ENCODE assay signal across 17 cellular contexts in the genomic region with DNA sequence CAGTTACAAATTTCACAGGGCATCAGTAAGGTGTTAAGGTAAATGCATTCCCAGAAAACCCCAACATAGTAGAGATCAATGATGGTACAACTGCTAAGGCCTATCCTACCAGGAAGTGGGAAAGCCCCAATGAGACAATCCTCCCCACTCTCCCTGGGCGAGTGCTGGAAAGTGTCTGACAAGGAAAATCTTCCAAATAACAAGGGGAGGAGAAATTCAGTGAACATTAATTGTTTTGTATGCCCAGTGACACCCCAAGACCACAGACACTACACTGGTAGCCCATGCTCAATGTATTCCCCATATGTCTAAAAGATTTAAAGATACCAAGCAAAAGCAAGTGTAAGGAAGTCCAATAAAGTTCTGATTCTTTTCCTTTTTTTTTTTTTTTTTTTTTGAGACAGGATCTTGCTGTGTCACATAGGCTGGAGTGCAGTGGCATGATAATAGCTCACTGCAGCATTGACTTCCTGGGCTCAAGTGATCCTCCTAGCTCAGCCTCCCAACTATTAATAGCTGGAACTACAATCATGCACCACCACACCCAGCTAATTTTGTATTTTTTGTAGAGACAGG. TPM values are rescaled to one million over a fixed set of nuclear protein-coding genes. Genes with fewer than 3 reads are reported as not detected.
DNase-seq lines count a peak whose midpoint lies in the region; ATAC-seq lines count a peak whose summit lies in the region.
"Had no signal": no experiment of that assay in that cellular context is flagged by ENCODE, and none has a peak within 500 bp of the region (broad histone marks: within the 10 kb centered on the region; RNA-seq: fewer than 3 reads in every experiment).

No MANE protein-coding gene starts in this region.

- H3K27me3 Mint-ChIP-seq in stimulated activated naive CD8-positive, alpha-beta T cell treated with anti-CD3 and anti-CD28 coated beads, Interleukin-15, Interleukin-2, amounts not matched to agents 100 ng/mL and 50 ng/mL, for 24 hours = peaks cover 16% of the 10 kb centered on the region
- no peaks in the 10 kb centered on the region for H3K27me3 Mint-ChIP-seq in activated CD4-positive, alpha-beta memory T cell treated with anti-CD3 and anti-CD28 coated beads, Interleukin-2, amount 10 ng/mL, durations not matched to agents 7 days and 5 days

- H3K27ac Mint-ChIP-seq in stimulated activated naive CD8-positive, alpha-beta T cell treated with anti-CD3 and anti-CD28 coated beads, Interleukin-15, Interleukin-2, amounts not matched to agents 100 ng/mL and 50 ng/mL, for 24 hours = peak overlapping the region; percentile 78
- H3K27ac Mint-ChIP-seq in activated CD4-positive, alpha-beta memory T cell treated with anti-CD3 and anti-CD28 coated beads, Interleukin-2, amount 10 ng/mL, durations not matched to agents 7 days and 5 days = peak overlapping the region; percentile 59
- H3K27ac Mint-ChIP-seq: T-helper 17 cell had no signal

- peaks cover 22% of the 10 kb centered on the region for H3K4me1 Mint-ChIP-seq in stimulated activated naive CD8-positive, alpha-beta T cell treated with anti-CD3 and anti-CD28 coated beads, Interleukin-15, Interleukin-2, amounts not matched to agents 100 ng/mL and 50 ng/mL, for 24 hours (ENCODE audit: low read depth)
- peaks cover 21% of the 10 kb centered on the region for H3K4me1 Mint-ChIP-seq in activated CD4-positive, alpha-beta memory T cell treated with anti-CD3 and anti-CD28 coated beads, Interleukin-2, amount 10 ng/mL, durations not matched to agents 7 days and 5 days

- POLR2A ChIA-PET in activated CD4-positive, alpha-beta memory T cell treated with anti-CD3 and anti-CD28 coated beads, Interleukin-2, amount 10 ng/mL, durations not matched to agents 7 days and 5 days (lab: Charles Lee) = no interaction called here

- intact Hi-C loops in left colon (cut with DNase I, micrococcal nuclease) = no loop called here

- DNase-seq in stimulated activated naive CD8-positive, alpha-beta T cell treated with anti-CD3 and anti-CD28 coated beads, Interleukin-15, Interleukin-2, amounts not matched to agents 100 U/mL and 50 U/mL, for 24 hours = no peak
- DNase-seq in activated CD4-positive, alpha-beta memory T cell treated with anti-CD3 and anti-CD28 coated beads, Interleukin-2, amount 10 ng/mL, durations not matched to agents 7 days and 5 days = no peak
- DNase-seq in left colon (no peak), middle frontal gyrus (ENCODE audit: extremely low spot score, low spot score) (no peak), NCI-H2171 (lab: John Stamatoyannopoulos, UW) (no peak), epidermal melanocyte (ENCODE audit: insufficient read length, low spot score) (no peak)
- DNase-seq: activated CD4-positive, alpha-beta T cell treated with anti-CD3 and anti-CD28 coated beads for 1 hour; activated T-cell treated with anti-CD3 and anti-CD28 coated beads, Interleukin-2, amount 50 U/mL, for 4 hours; anterior cingulate cortex; Caco-2; hippocampal formation; midbrain; nucleus accumbens; T-helper 17 cell had no signal

- no peaks in the 10 kb centered on the region for H3K36me3 Mint-ChIP-seq in stimulated activated naive CD8-positive, alpha-beta T cell treated with anti-CD3 and anti-CD28 coated beads, Interleukin-15, Interleukin-2, amounts not matched to agents 100 ng/mL and 50 ng/mL, for 24 hours (ENCODE audit: low read depth)
- no peaks in the 10 kb centered on the region for H3K36me3 Mint-ChIP-seq in activated CD4-positive, alpha-beta memory T cell treated with anti-CD3 and anti-CD28 coated beads, Interleukin-2, amount 10 ng/mL, durations not matched to agents 7 days and 5 days (ENCODE audit: low read depth)

- no peak for ATAC-seq in stimulated activated naive CD8-positive, alpha-beta T cell treated with anti-CD3 and anti-CD28 coated beads, Interleukin-15, Interleukin-2, amounts not matched to agents 100 U/mL and 50 U/mL, for 24 hours
- peak; percentile 58 for ATAC-seq in left colon
- ATAC-seq in HG03520 (IDR thresholded peaks at IDR 0.05; ENCODE audit: unreplicated experiment) = no peak

- H3K4me3 Mint-ChIP-seq in stimulated activated naive CD8-positive, alpha-beta T cell treated with anti-CD3 and anti-CD28 coated beads, Interleukin-15, Interleukin-2, amounts not matched to agents 100 ng/mL and 50 ng/mL, for 24 hours = no peak overlapping the region
- no peak overlapping the region for H3K4me3 Mint-ChIP-seq in activated CD4-positive, alpha-beta memory T cell treated with anti-CD3 and anti-CD28 coated beads, Interleukin-2, amount 10 ng/mL, durations not matched to agents 7 days and 5 days
- H3K4me3 Mint-ChIP-seq: activated T-cell treated with anti-CD3 and anti-CD28 coated beads, Interleukin-2, amount 50 U/mL, for 4 hours; GM23338; T-helper 17 cell had no signal

- no peaks in the 10 kb centered on the region for H3K9me3 Mint-ChIP-seq in stimulated activated naive CD8-positive, alpha-beta T cell treated with anti-CD3 and anti-CD28 coated beads, Interleukin-15, Interleukin-2, amounts not matched to agents 100 ng/mL and 50 ng/mL, for 24 hours
- H3K9me3 Mint-ChIP-seq in activated CD4-positive, alpha-beta memory T cell treated with anti-CD3 and anti-CD28 coated beads, Interleukin-2, amount 10 ng/mL, durations not matched to agents 7 days and 5 days = no peaks in the 10 kb centered on the region
- H3K9me3 Mint-ChIP-seq: activated T-cell treated with anti-CD3 and anti-CD28 coated beads, Interleukin-2, amount 50 U/mL, for 4 hours; GM23338 had no signal

- CTCF ChIA-PET in activated CD4-positive, alpha-beta memory T cell treated with anti-CD3 and anti-CD28 coated beads, Interleukin-2, amount 10 ng/mL, durations not matched to agents 7 days and 5 days (lab: Charles Lee) = interaction anchor here (1.1 kb wide), 1 partner anchor 22 kb away, joined by 3 read pairs; no protein-coding TSS in a partner anchor

RNA-seq across cellular contexts. Expression of gene B4GALT6, which starts 24.7 kb away (rescaled TPM):
- total RNA-seq in activated CD4-positive, alpha-beta memory T cell treated with anti-CD3 and anti-CD28 coated beads, Interleukin-2, amount 10 ng/mL, durations not matched to agents 7 days and 5 days = 1 to 10 TPM in 1 of 2 experiments, under 1 TPM in 1; 0.91 to 1.2 TPM
- 1 to 10 TPM; 5.2 to 6.0 TPM for total RNA-seq in left colon
